Comparison of ENCODE assay signal across 17 cellular contexts in the genomic region with DNA sequence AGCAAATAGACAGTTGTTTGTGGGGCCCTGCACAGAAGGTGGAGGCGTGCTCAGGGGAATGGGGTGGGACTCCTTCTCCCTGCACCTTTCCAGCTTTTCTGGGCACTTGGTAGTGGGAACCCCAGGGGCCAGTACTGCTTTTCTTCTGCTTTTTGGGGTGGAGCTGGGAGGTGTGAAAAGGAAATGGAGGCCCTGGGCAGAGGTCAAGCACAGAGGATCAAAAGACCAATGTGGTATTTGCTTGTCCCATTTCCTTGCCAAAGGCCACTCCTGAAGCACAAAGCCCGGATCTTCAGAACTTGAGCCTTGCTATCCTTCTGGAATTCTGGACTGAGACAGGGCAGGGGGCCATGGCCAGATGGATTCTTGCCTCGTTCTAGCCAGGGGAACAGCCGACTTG. TPM values are rescaled to one million over a fixed set of nuclear protein-coding genes. Genes with fewer than 3 reads are reported as not detected.
DNase-seq lines count a peak whose midpoint lies in the region; ATAC-seq and TF ChIP-seq lines count a peak whose summit lies in the region.
"Had no signal": no experiment of that assay in that cellular context is flagged by ENCODE, and none has a peak within 500 bp of the region (broad histone marks: within the 10 kb centered on the region; RNA-seq: fewer than 3 reads in every experiment).

No MANE protein-coding gene starts in this region.

- ATAC-seq in heart left ventricle (no peak), upper lobe of right lung (no peak)
- ATAC-seq: GM12878 had no signal

- peaks cover 0 to 8% (median 0%) of the 10 kb centered on the region in 9 donors for H3K27me3 ChIP-seq in heart left ventricle
- H3K27me3 ChIP-seq in upper lobe of right lung, result no peaks in the 10 kb centered on the region
- no peaks in the 10 kb centered on the region for H3K27me3 ChIP-seq in testis
- H3K27me3 ChIP-seq: BLaER1 treated with 17β-estradiol and CSF1 and Interleukin-3, amounts not matched to agents 10 nM and 100 nM had no signal

- H3K4me1 Mint-ChIP-seq in progenitor cell of endocrine pancreas (ENCODE audit: low read depth), result peaks cover 23% of the 10 kb centered on the region
- no peaks in the 10 kb centered on the region for H3K4me1 Mint-ChIP-seq in mesothelial cell of epicardium
- H3K4me1 Mint-ChIP-seq: CD4-positive, CD25-positive, alpha-beta regulatory T cell had no signal

- H3K4me3 Mint-ChIP-seq in progenitor cell of endocrine pancreas (ENCODE audit: low read depth) (no peak overlapping the region), mesothelial cell of epicardium (no peak overlapping the region)
- H3K4me3 Mint-ChIP-seq: CD4-positive, CD25-positive, alpha-beta regulatory T cell had no signal

- H3K9me3 Mint-ChIP-seq in progenitor cell of endocrine pancreas (ENCODE audit: low read depth) (no peaks in the 10 kb centered on the region), mesothelial cell of epicardium (no peaks in the 10 kb centered on the region)
- H3K9me3 Mint-ChIP-seq: CD4-positive, CD25-positive, alpha-beta regulatory T cell had no signal

- TF ChIP-seq POLR2A in heart left ventricle (IDR thresholded peaks at IDR 0.05), result no peak
- TF ChIP-seq POLR2A in testis (IDR thresholded peaks at IDR 0.05), result no peak

- intact Hi-C loops in cardiac septum (cut with DNase I) (no loop called here), heart left ventricle (cut with DNase I) (no loop called here), upper lobe of right lung (cut with DNase I) (no loop called here), testis (cut with DNase I; ENCODE audit: low total_unique reads) (no loop called here)

- peaks cover 2% of the 10 kb centered on the region for H3K36me3 Mint-ChIP-seq in progenitor cell of endocrine pancreas (ENCODE audit: insufficient read depth)
- no peaks in the 10 kb centered on the region for H3K36me3 Mint-ChIP-seq in mesothelial cell of epicardium
- H3K36me3 Mint-ChIP-seq: CD4-positive, CD25-positive, alpha-beta regulatory T cell had no signal

- 68 to 82% (median 74%) methylated on average over 4 of the region's 4 CpGs for WGBS in heart left ventricle, 4 donors
- 44 to 58% methylated on average over 4 of the region's 4 CpGs for WGBS in testis, 2 donors

- no peak overlapping the region for H3K4me3 ChIP-seq in heart left ventricle
- H3K4me3 ChIP-seq in upper lobe of right lung, result no peak overlapping the region
- no peak overlapping the region for H3K4me3 ChIP-seq in testis
- H3K4me3 ChIP-seq: BLaER1 treated with 17β-estradiol and CSF1 and Interleukin-3, amounts not matched to agents 10 nM and 100 nM; GM12878; GM23248 had no signal

- TF ChIP-seq CTCF in heart left ventricle (IDR thresholded peaks at IDR 0.05) (no peak), progenitor cell of endocrine pancreas (IDR thresholded peaks at IDR 0.05; ENCODE audit: unreplicated experiment) (no peak), upper lobe of right lung (IDR thresholded peaks at IDR 0.05) (no peak), testis (IDR thresholded peaks at IDR 0.05) (no peak), mesothelial cell of epicardium (IDR thresholded peaks at IDR 0.05; ENCODE audit: unreplicated experiment) (no peak)

- no peaks in the 10 kb centered on the region for H3K4me1 ChIP-seq in heart left ventricle
- no peaks in the 10 kb centered on the region for H3K4me1 ChIP-seq in upper lobe of right lung
- H3K4me1 ChIP-seq in testis, result no peaks in the 10 kb centered on the region
- H3K4me1 ChIP-seq: BLaER1 treated with 17β-estradiol and CSF1 and Interleukin-3, amounts not matched to agents 10 nM and 100 nM had no signal

- peak; percentile 15 for DNase-seq in cardiac septum (ENCODE audit: low spot score)
- DNase-seq in heart left ventricle, result no peak
- peak; percentile 40 for DNase-seq in mucosa of gallbladder (ENCODE audit: low spot score)
- no peak for DNase-seq in progenitor cell of endocrine pancreas (ENCODE audit: low spot score, unreplicated experiment)
- DNase-seq in upper lobe of right lung, result peak; percentile 32
- DNase-seq in testis, result no peak
- no peak for DNase-seq in mesothelial cell of epicardium (ENCODE audit: low spot score in 2 of 2, unreplicated experiment in 2 of 2)
- DNase-seq in DMS79 (lab: John Stamatoyannopoulos, UW), result no peak
- DNase-seq: 8988T; Calu3; CD4-positive, CD25-positive, alpha-beta regulatory T cell; DMS 273 treated with DMSO at 0.1 percent for 48 hours; GM23248 had no signal

- H3K27ac Mint-ChIP-seq in progenitor cell of endocrine pancreas, result peak overlapping the region; percentile 77
- H3K27ac Mint-ChIP-seq in mesothelial cell of epicardium, result no peak overlapping the region
- H3K27ac Mint-ChIP-seq: CD4-positive, CD25-positive, alpha-beta regulatory T cell had no signal

- H3K27ac ChIP-seq in heart left ventricle (no peak overlapping the region), upper lobe of right lung (no peak overlapping the region), testis (no peak overlapping the region)
- H3K27ac ChIP-seq: BLaER1 treated with 17β-estradiol and CSF1 and Interleukin-3, amounts not matched to agents 10 nM and 100 nM; GM23248; HL-60 had no signal

- H3K9me3 ChIP-seq in heart left ventricle (no peaks in the 10 kb centered on the region), upper lobe of right lung (no peaks in the 10 kb centered on the region), testis (no peaks in the 10 kb centered on the region)
- H3K9me3 ChIP-seq: BLaER1 treated with 17β-estradiol and CSF1 and Interleukin-3, amounts not matched to agents 10 nM and 100 nM had no signal

- H3K36me3 ChIP-seq in heart left ventricle (no peaks in the 10 kb centered on the region), upper lobe of right lung (no peaks in the 10 kb centered on the region), testis (ENCODE audit: low read depth, missing control alignments) (no peaks in the 10 kb centered on the region)
- H3K36me3 ChIP-seq: BLaER1 treated with 17β-estradiol and CSF1 and Interleukin-3, amounts not matched to agents 10 nM and 100 nM had no signal

- H3K27me3 Mint-ChIP-seq in progenitor cell of endocrine pancreas (peaks cover 17% of the 10 kb centered on the region), mesothelial cell of epicardium (ENCODE audit: low read depth) (peaks cover 62% of the 10 kb centered on the region)

RNA-seq across cellular contexts. Expression of gene ADRA2A, which starts 26.4 kb away (rescaled TPM):
- total RNA-seq in cardiac septum, result 1.1 TPM
- total RNA-seq in heart left ventricle, result 1 to 10 TPM in 4 of 9 donors, under 1 TPM in 5; 0.19 to 3.9 (median 0.45) TPM
- under 1 TPM; 0.19 to 0.36 TPM for polyA plus RNA-seq in heart left ventricle
- 346 TPM for total RNA-seq in mucosa of gallbladder
- 13.1 and 13.6 TPM in 2 replicates for total RNA-seq in progenitor cell of endocrine pancreas
- 4.9 TPM for total RNA-seq in upper lobe of right lung
- 1 to 10 TPM; 5.7 to 6.9 TPM for total RNA-seq in testis
- polyA plus RNA-seq in testis (ENCODE audit: insufficient read depth, low read depth, low replicate concordance), result 6.5 TPM
- total RNA-seq in mesothelial cell of epicardium, result 4.7 to 5.2 TPM (median 4.9 TPM) in 3 replicates
- total RNA-seq: G401 had no signal
- polyA plus RNA-seq: CD4-positive, CD25-positive, alpha-beta regulatory T cell; GM12878 had no signal

Comparison
In these comparisons a context has a peak if more than half of its experiments do, and no peak if none do; other contexts are left out.
1. DNase-seq: peak in cardiac septum (single experiment), mucosa of gallbladder (single experiment) and upper lobe of right lung (single experiment); none in heart left ventricle (0 of 5), progenitor cell of endocrine pancreas (single experiment), testis (single experiment), mesothelial cell of epicardium (0 of 2) and DMS79 (single experiment).
2. RNA of gene ADRA2A, which starts 26.4 kb away (total RNA-seq): 346 TPM in mucosa of gallbladder (single experiment); 13.1 to 13.6 TPM in progenitor cell of endocrine pancreas, 5.7 to 6.9 TPM in testis, 4.7 to 5.2 TPM in mesothelial cell of epicardium, 4.9 TPM in upper lobe of right lung (single experiment), 1.1 TPM in cardiac septum (single experiment) and 0.19 to 3.9 TPM in heart left ventricle; every median in the first group is over 10 times any median in the second.